11 cellular contexts compared by ENCODE assay signal in genomic region chr5:92552206-92553160, GRCh38.
DNase-seq lines count a peak whose midpoint lies in the region; ATAC-seq and TF ChIP-seq lines count a peak whose summit lies in the region.
"Had no signal": no experiment of that assay in that cellular context is flagged by ENCODE, and none has a peak within 500 bp of the region (broad histone marks: within the 10 kb centered on the region; RNA-seq: fewer than 3 reads in every experiment).

No MANE protein-coding gene starts in this region.

- no peaks in the 10 kb centered on the region for H3K27me3 ChIP-seq in ACC112 (ENCODE audit: insufficient read depth, low read length)
- no peaks in the 10 kb centered on the region for H3K27me3 ChIP-seq in CD8-positive, alpha-beta T cell (ENCODE audit: insufficient read depth, low read length)
- H3K27me3 ChIP-seq: colonic mucosa, transverse colon had no signal

- no peaks in the 10 kb centered on the region for H3K36me3 ChIP-seq in ACC112 (ENCODE audit: insufficient read depth, low read length)
- H3K36me3 ChIP-seq in CD8-positive, alpha-beta T cell (ENCODE audit: insufficient read depth, low read length), result no peaks in the 10 kb centered on the region
- H3K36me3 ChIP-seq: colonic mucosa, transverse colon had no signal

- H3K27ac Mint-ChIP-seq in CD8-positive, alpha-beta T cell, result no peak overlapping the region

- TF ChIP-seq CTCF in CD8-positive, alpha-beta T cell (IDR thresholded peaks at IDR 0.05), result no peak

- no peaks in the 10 kb centered on the region for H3K36me3 Mint-ChIP-seq in CD8-positive, alpha-beta T cell

- ATAC-seq in HG03457 (IDR thresholded peaks at IDR 0.05; ENCODE audit: unreplicated experiment) (peak; percentile 59), HG03378 (IDR thresholded peaks at IDR 0.05; ENCODE audit: unreplicated experiment) (no peak)
- no peak for ATAC-seq in CD8-positive, alpha-beta T cell

- intact Hi-C loops in CD8-positive, alpha-beta T cell (cut with DNase I, micrococcal nuclease), result no loop called here

- H3K4me1 Mint-ChIP-seq in CD8-positive, alpha-beta T cell (ENCODE audit: low read depth), result no peaks in the 10 kb centered on the region

- H3K4me1 ChIP-seq in ACC112 (ENCODE audit: control insufficient read depth, insufficient read depth, low read length, unreplicated experiment), result peaks cover 38% of the 10 kb centered on the region
- no peaks in the 10 kb centered on the region for H3K4me1 ChIP-seq in CD8-positive, alpha-beta T cell (ENCODE audit: insufficient read depth, low read length)
- H3K4me1 ChIP-seq: colonic mucosa, transverse colon had no signal

- H3K27me3 Mint-ChIP-seq in CD8-positive, alpha-beta T cell (ENCODE audit: low read depth), result no peaks in the 10 kb centered on the region

- H3K9me3 Mint-ChIP-seq in CD8-positive, alpha-beta T cell, result peaks cover 4% of the 10 kb centered on the region

- POLR2A ChIA-PET in CD8-positive, alpha-beta T cell (lab: Charles Lee), result no interaction called here

- CTCF ChIA-PET in CD8-positive, alpha-beta T cell (lab: Charles Lee), result no interaction called here

- H2AFZ ChIP-seq in ACC112 (ENCODE audit: low read length, unreplicated experiment), result peak overlapping the region; percentile 10

- peak overlapping the region; percentile 48 for H3K4me3 ChIP-seq in ACC112 (ENCODE audit: low read depth, low read length)
- H3K4me3 ChIP-seq in CD8-positive, alpha-beta T cell (ENCODE audit: low read depth, low read length), result no peak overlapping the region
- H3K4me3 ChIP-seq: colonic mucosa, transverse colon had no signal

- no peak overlapping the region for H3K4me3 Mint-ChIP-seq in CD8-positive, alpha-beta T cell

- no peaks in the 10 kb centered on the region for H3K79me2 ChIP-seq in ACC112 (ENCODE audit: control insufficient read depth, insufficient read depth, low read length, unreplicated experiment)

- H3K9me3 ChIP-seq in CD8-positive, alpha-beta T cell (ENCODE audit: low read length), result no peaks in the 10 kb centered on the region
- H3K9me3 ChIP-seq: colonic mucosa, transverse colon had no signal

- peak; percentile 36 for DNase-seq in SHP77 treated with DMSO at 0.1 percent for 48 hours (lab: John Stamatoyannopoulos, UW)
- peak; percentile 89 for DNase-seq in foreskin melanocyte
- DNase-seq in amygdala (lab: John Stamatoyannopoulos, UW), result no peak
- no peak for DNase-seq in CD8-positive, alpha-beta T cell
- DNase-seq in NCI-H2227 (lab: John Stamatoyannopoulos, UW; ENCODE audit: unreplicated experiment), result no peak
- DNase-seq: colonic mucosa, T-helper 9 cell, transverse colon had no signal

- peak overlapping the region; percentile 100 for H3K27ac ChIP-seq in ACC112 (ENCODE audit: low read depth, low read length)
- no peak overlapping the region for H3K27ac ChIP-seq in CD8-positive, alpha-beta T cell (ENCODE audit: low read depth, low read length)
- H3K27ac ChIP-seq: colonic mucosa, transverse colon had no signal

Comparison
In these comparisons a context has a peak if more than half of its experiments do, and no peak if none do; other contexts are left out.
1. DNase-seq: peak in SHP77 treated with DMSO at 0.1 percent for 48 hours (single experiment) and foreskin melanocyte (single experiment); none in amygdala (0 of 56), CD8-positive, alpha-beta T cell (0 of 7) and NCI-H2227 (single experiment).